10 cellular contexts compared by ENCODE assay signal in the genomic region with DNA sequence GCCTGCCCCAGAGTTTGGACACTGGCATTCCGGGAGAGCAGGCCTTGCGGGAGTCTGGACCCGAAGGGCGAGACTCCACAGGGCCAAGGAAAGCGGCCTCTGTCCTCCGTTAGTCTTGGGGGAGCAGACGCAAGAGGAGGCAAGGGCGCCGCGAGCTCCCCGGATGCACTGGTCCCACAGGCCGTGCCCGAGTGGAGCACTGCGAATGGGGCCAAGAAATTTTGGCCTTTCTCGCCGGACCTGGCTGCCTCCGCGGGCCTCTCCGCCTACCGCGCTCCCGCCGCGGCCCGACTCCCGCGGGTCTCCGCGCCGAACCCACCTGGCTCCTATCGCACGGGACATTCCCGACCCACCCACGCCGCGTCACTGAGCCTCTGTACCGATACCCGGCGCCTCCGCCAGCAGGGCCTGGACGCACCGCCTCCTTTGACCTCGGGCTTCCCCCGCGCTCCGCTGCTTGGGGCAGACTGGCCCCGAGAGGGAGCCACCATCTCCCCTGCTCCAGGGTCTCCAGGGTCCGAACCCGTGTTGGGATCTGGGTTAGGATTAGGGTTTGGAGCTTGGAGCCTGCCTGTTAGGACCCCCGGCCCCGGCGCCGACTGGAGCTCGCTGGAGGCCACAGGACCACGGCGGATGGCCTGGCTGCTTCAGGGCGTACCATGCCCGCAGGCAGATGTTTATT. TPM values are rescaled to one million over a fixed set of nuclear protein-coding genes. Genes with fewer than 3 reads are reported as not detected.
A peak's percentile ranks its signal among the peaks of the same experiment; 100 is the strongest.
DNase-seq lines count a peak whose midpoint lies in the region; ATAC-seq, FAIRE-seq and TF ChIP-seq lines count a peak whose summit lies in the region.
"Had no signal": no experiment of that assay in that cellular context is flagged by ENCODE, and none has a peak within 500 bp of the region (broad histone marks: within the 10 kb centered on the region; RNA-seq: fewer than 3 reads in every experiment).

No MANE protein-coding gene starts in this region.

- no peak overlapping the region for H3K27ac ChIP-seq in right lobe of liver
- H3K27ac ChIP-seq in HepG2 (ENCODE audit: extremely low read length, insufficient read depth, low read length) = no peak overlapping the region
- H3K27ac ChIP-seq in endothelial cell of umbilical vein (ENCODE audit: insufficient read depth, low read depth, low read length) = no peak overlapping the region

- H3K4me1 Mint-ChIP-seq in activated CD8-positive, alpha-beta memory T cell treated with anti-CD3 and anti-CD28 coated beads, Interleukin-2, amount 10 ng/mL, durations not matched to agents 7 days and 5 days = peaks cover 20% of the 10 kb centered on the region

- in situ Hi-C loops in HepG2 (cut with HindIII; ENCODE audit: extremely low pct_ligation_motif_present, low pct_unique_long_range_greater_than_20kb) = loop anchor here (10.0 kb wide), 1 partner anchor 340 kb away; no protein-coding TSS in a partner anchor

- 15% methylated on average over 11 of the region's 58 CpGs for whole genome bisulfite sequencing in right lobe of liver (ENCODE audit: insufficient coverage, low coverage, low lambda C conversion rate, missing lambda C conversion rate)
- 79% methylated on average over 53 of the region's 58 CpGs for WGBS in HepG2 (ENCODE audit: low lambda C conversion rate)

- POLR2A ChIA-PET in HepG2 (lab: Yijun Ruan, JAX) = no interaction called here
- POLR2A ChIA-PET in endothelial cell of umbilical vein (lab: Charles Lee) = no interaction called here

- intact Hi-C loops in right lobe of liver (cut with DNase I) = no loop called here
- intact Hi-C loops in HepG2 (cut with micrococcal nuclease; ENCODE audit: unreplicated experiment) = loop anchor here (10.0 kb wide), 1 partner anchor 480 kb away; no protein-coding TSS in a partner anchor
- intact Hi-C loops in endothelial cell of umbilical vein (cut with micrococcal nuclease) = loop anchor here (5.0 kb wide), 1 partner anchor 477 kb away; no protein-coding TSS in a partner anchor

- no peak overlapping the region for H3K4me3 Mint-ChIP-seq in activated CD8-positive, alpha-beta memory T cell treated with anti-CD3 and anti-CD28 coated beads, Interleukin-2, amount 10 ng/mL, durations not matched to agents 7 days and 5 days

- H3K27ac Mint-ChIP-seq in activated CD8-positive, alpha-beta memory T cell treated with anti-CD3 and anti-CD28 coated beads, Interleukin-2, amount 10 ng/mL, durations not matched to agents 7 days and 5 days = no peak overlapping the region

- H4K20me1 ChIP-seq in HepG2 (ENCODE audit: insufficient read depth, low read length) (no peaks in the 10 kb centered on the region), endothelial cell of umbilical vein (replicated peaks; ENCODE audit: control insufficient read depth, extremely low read depth, insufficient read depth, low read length) (no peaks in the 10 kb centered on the region)

- H3K27me3 ChIP-seq in right lobe of liver (peaks cover 11 to 33% of the 10 kb centered on the region in 2 donors), HepG2 (ENCODE audit: control insufficient read depth in 1 of 2, insufficient read depth in 2 of 2, low read length in 2 of 2) (peaks cover 2 to 14% of the 10 kb centered on the region in 2 experiments; a peak in 2 of 5 replicates), endothelial cell of umbilical vein (ENCODE audit: control insufficient read depth in 2 of 2, insufficient read depth in 2 of 2, low read length in 2 of 2) (peaks cover 63 to 99% of the 10 kb centered on the region in 2 experiments)

- peaks cover 8% of the 10 kb centered on the region for H3K36me3 Mint-ChIP-seq in activated CD8-positive, alpha-beta memory T cell treated with anti-CD3 and anti-CD28 coated beads, Interleukin-2, amount 10 ng/mL, durations not matched to agents 7 days and 5 days

- H3K9me3 ChIP-seq in right lobe of liver (no peaks in the 10 kb centered on the region), HepG2 (ENCODE audit: low read length) (no peaks in the 10 kb centered on the region), endothelial cell of umbilical vein (replicated peaks; ENCODE audit: control insufficient read depth, insufficient read depth, low read length) (no peaks in the 10 kb centered on the region)

- FAIRE-seq in HepG2 (lab: Jason Lieb, UNC) (no peak), endothelial cell of umbilical vein (lab: Jason Lieb, UNC) (no peak)

- H3K36me3 ChIP-seq in right lobe of liver (no peaks in the 10 kb centered on the region), HepG2 (replicated peaks in 1 of 2; ENCODE audit: control insufficient read depth in 1 of 2, insufficient read depth in 2 of 2, low read length in 2 of 2) (no peaks in the 10 kb centered on the region), endothelial cell of umbilical vein (ENCODE audit: control insufficient read depth in 2 of 2, extremely low read depth in 1 of 2, insufficient read depth in 2 of 2, low read length in 2 of 2) (no peaks in the 10 kb centered on the region)

- no peak for TF ChIP-seq RAD21 in HepG2 (CRISPR knock-in tag; IDR thresholded peaks at IDR 0.05)

- ATAC-seq in right lobe of liver (no peak), HepG2 (no peak), HG03045 (IDR thresholded peaks at IDR 0.05; ENCODE audit: unreplicated experiment) (peak; percentile 61), GM21367 (IDR thresholded peaks at IDR 0.05; ENCODE audit: unreplicated experiment) (no peak)
- ATAC-seq in activated CD8-positive, alpha-beta memory T cell treated with anti-CD3 and anti-CD28 coated beads, Interleukin-2, amount 10 ng/mL, durations not matched to agents 7 days and 5 days = no peak
- ATAC-seq in stimulated activated naive CD8-positive, alpha-beta T cell treated with anti-CD3 and anti-CD28 coated beads, Interleukin-15, Interleukin-2, amounts not matched to agents 100 U/mL and 50 U/mL, for 24 hours = no peak

- H2AFZ ChIP-seq in HepG2 (ENCODE audit: low read length) = no peak overlapping the region
- no peak overlapping the region for H2AFZ ChIP-seq in endothelial cell of umbilical vein (ENCODE audit: low read depth, low read length)

- TF ChIP-seq POLR2A in right lobe of liver (IDR thresholded peaks at IDR 0.05) = no peak
- no peak for TF ChIP-seq POLR2A in HepG2 (IDR thresholded peaks at IDR 0.05; ENCODE audit: insufficient read depth in 1 of 2, low read depth in 2 of 2, low read length in 2 of 2)
- TF ChIP-seq POLR2A in endothelial cell of umbilical vein (IDR thresholded peaks at IDR 0.05; ENCODE audit: low read depth, low read length) = no peak

- no peak for TF ChIP-seq EP300 in HepG2 (IDR thresholded peaks at IDR 0.05; ENCODE audit: low read depth in 2 of 2, low read length in 2 of 2)
- TF ChIP-seq EP300 in HepG2 (CRISPR knock-in tag; IDR thresholded peaks at IDR 0.05; ENCODE audit: borderline replicate concordance) = no peak

- H3K9me3 Mint-ChIP-seq in activated CD8-positive, alpha-beta memory T cell treated with anti-CD3 and anti-CD28 coated beads, Interleukin-2, amount 10 ng/mL, durations not matched to agents 7 days and 5 days (ENCODE audit: low read depth) = no peaks in the 10 kb centered on the region

- CTCF ChIA-PET in HepG2 (lab: Yijun Ruan, JAX; ENCODE audit: low intra/inter-chr PET ratio, low total read pairs) (no interaction called here), endothelial cell of umbilical vein (lab: Charles Lee) (interaction anchor here (0.6 to 2.0 kb wide), 5 partner anchors 11 to 340 kb away, joined by 3 to 6 read pairs (median 3); no protein-coding TSS in a partner anchor)
- CTCF ChIA-PET in activated CD8-positive, alpha-beta memory T cell treated with anti-CD3 and anti-CD28 coated beads, Interleukin-2, amount 10 ng/mL, durations not matched to agents 7 days and 5 days (lab: Charles Lee) = no interaction called here

- H3K79me2 ChIP-seq in HepG2 (ENCODE audit: insufficient read depth, low read length) = no peaks in the 10 kb centered on the region
- no peaks in the 10 kb centered on the region for H3K79me2 ChIP-seq in endothelial cell of umbilical vein (ENCODE audit: control insufficient read depth, insufficient read depth, low read length)

- H3K27me3 Mint-ChIP-seq in activated CD8-positive, alpha-beta memory T cell treated with anti-CD3 and anti-CD28 coated beads, Interleukin-2, amount 10 ng/mL, durations not matched to agents 7 days and 5 days = peaks cover 88% of the 10 kb centered on the region

- BruUV-seq in HepG2 (replicated peaks; lab: Mats Ljungman, UMichigan) (no TSS peak), endothelial cell of umbilical vein (replicated peaks; lab: Mats Ljungman, UMichigan) (no TSS peak)

- DNase-seq in right lobe of liver = peak; percentile 22 to 54 (median 42)
- no peak for DNase-seq in HepG2 (ENCODE audit: low spot score)
- no peak for DNase-seq in endothelial cell of umbilical vein (ENCODE audit: low read depth, low spot score)
- DNase-seq in NCI-H2227 treated with DMSO at 0.1 percent for 48 hours (lab: John Stamatoyannopoulos, UW) = no peak
- DNase-seq in activated CD8-positive, alpha-beta memory T cell treated with anti-CD3 and anti-CD28 coated beads, Interleukin-2, amount 10 ng/mL, durations not matched to agents 7 days and 5 days = no peak
- no peak for DNase-seq in stimulated activated naive CD8-positive, alpha-beta T cell treated with anti-CD3 and anti-CD28 coated beads, Interleukin-15, Interleukin-2, amounts not matched to agents 100 U/mL and 50 U/mL, for 24 hours
- DNase-seq: activated CD4-positive, alpha-beta T cell treated with anti-CD3 and anti-CD28 coated beads, Interleukin-2, amount 50 U/mL, for 1 hour; NCI-H526 treated with DMSO at 0.1 percent for 48 hours had no signal

- TF ChIP-seq CTCF in right lobe of liver (IDR thresholded peaks at IDR 0.05) = no peak
- no peak for TF ChIP-seq CTCF in HepG2 (CRISPR knock-in tag; IDR thresholded peaks at IDR 0.05)
- peak in 1 of 2 donors; percentile 6 for TF ChIP-seq CTCF in endothelial cell of umbilical vein (IDR thresholded peaks at IDR 0.05; ENCODE audit: extremely low read depth in 1 of 2, insufficient read depth in 1 of 2, low read depth in 1 of 2, low read length in 2 of 2)

- H3K4me2 ChIP-seq in HepG2 (ENCODE audit: low read depth, low read length) = no peak overlapping the region
- H3K4me2 ChIP-seq in endothelial cell of umbilical vein (ENCODE audit: insufficient read depth, low read length) = no peak overlapping the region

- H3K9me1 ChIP-seq in endothelial cell of umbilical vein (replicated peaks; ENCODE audit: control insufficient read depth, extremely low read depth, insufficient read depth, low read length) = no peaks in the 10 kb centered on the region

- H3K4me1 ChIP-seq in right lobe of liver = no peaks in the 10 kb centered on the region
- H3K4me1 ChIP-seq in HepG2 (ENCODE audit: insufficient read depth, low read length) = peaks cover 7% of the 10 kb centered on the region
- peaks cover 6% of the 10 kb centered on the region for H3K4me1 ChIP-seq in endothelial cell of umbilical vein (ENCODE audit: control insufficient read depth, extremely low read depth, insufficient read depth, low read length)

- dilution Hi-C loops in endothelial cell of umbilical vein (cut with MboI; ENCODE audit: extremely low pct_ligation_motif_present, low sequenced_read_pairs) = no loop called here

- H3K4me3 ChIP-seq in right lobe of liver (no peak overlapping the region), HepG2 (replicated peaks in 1 of 3; ENCODE audit: insufficient read depth in 1 of 3, low read depth in 2 of 3, low read length in 3 of 3) (no peak overlapping the region), endothelial cell of umbilical vein (replicated peaks in 1 of 3; ENCODE audit: insufficient read depth in 1 of 3, low read depth in 1 of 3, low read length in 3 of 3) (no peak overlapping the region)

- H3K9ac ChIP-seq in HepG2 (ENCODE audit: insufficient read depth, low read depth, low read length) = no peak overlapping the region
- H3K9ac ChIP-seq in endothelial cell of umbilical vein (replicated peaks; ENCODE audit: extremely low read depth, insufficient read depth, low read length) = no peak overlapping the region

RNA-seq across cellular contexts. Expression of a gene that starts 11.8 kb away (rescaled TPM):
- total RNA-seq in right lobe of liver (under 1 TPM in 1 of 6 experiments, not detected in 5; 0.12 TPM), HepG2 (2016; rRNA removed; fragmentation: Illumina TruSeq; extraction: Trizol) (0.11 and 0.13 TPM in 2 replicates), endothelial cell of umbilical vein (not detected in 2 replicates)
- total RNA-seq in HepG2 (2016; cell fraction: cytosol; rRNA removed; fragmentation: Illumina TruSeq; extraction: Trizol; ENCODE audit: low read depth) = 0.09 and 0.10 TPM in 2 replicates
- total RNA-seq in HepG2 (2016; cell fraction: insoluble cytoplasmic fraction; rRNA removed; fragmentation: Illumina TruSeq; extraction: Trizol) = 0.09 TPM in 1 of 2 replicates, not detected in the other
- total RNA-seq in HepG2 (2016; cell fraction: membrane; rRNA removed; fragmentation: Illumina TruSeq; extraction: Trizol) = 0.21 and 0.28 TPM in 2 replicates
- total RNA-seq in HepG2 (2016; cell fraction: nucleus; rRNA removed; fragmentation: Illumina TruSeq; extraction: Trizol) = 0.25 and 0.28 TPM in 2 replicates
- polyA plus RNA-seq in HepG2 (2011; rRNA removed) (not detected in 2 replicates), endothelial cell of umbilical vein (not detected in 2 replicates)
- 0.01 TPM in 1 of 2 replicates, not detected in the other for polyA plus RNA-seq in HepG2 (2011; cell fraction: cytosol; rRNA removed)
- 0.03 TPM in 1 of 2 replicates, not detected in the other for polyA plus RNA-seq in HepG2 (2011; cell fraction: nucleus; rRNA removed)
- 0.05 and 0.09 TPM in 2 replicates for polyA plus RNA-seq in HepG2 (2012)
- polyA plus RNA-seq in HepG2 (2016; cell fraction: cytosol; fragmentation: Illumina TruSeq; extraction: Trizol; ENCODE audit: low read depth) = 0.07 and 0.19 TPM in 2 replicates
- 0.10 TPM in 1 of 2 replicates, not detected in the other for polyA plus RNA-seq in HepG2 (2016; cell fraction: insoluble cytoplasmic fraction; fragmentation: Illumina TruSeq; extraction: Trizol; ENCODE audit: low read depth)
- polyA plus RNA-seq in HepG2 (2016; cell fraction: membrane; fragmentation: Illumina TruSeq; extraction: Trizol; ENCODE audit: low read depth) = 0.15 and 0.17 TPM in 2 replicates
- 0.15 and 0.21 TPM in 2 replicates for polyA plus RNA-seq in HepG2 (2016; cell fraction: nucleus; fragmentation: Illumina TruSeq; extraction: Trizol; ENCODE audit: insufficient read depth, low read depth)
- not detected in 2 replicates for polyA minus RNA-seq in HepG2 (2011; rRNA and poly(A)+ RNA removed; ENCODE audit: low replicate concordance)
- 0.10 TPM in 1 of 2 replicates, not detected in the other for polyA minus RNA-seq in HepG2 (2011; cell fraction: cytosol; rRNA and poly(A)+ RNA removed)
- polyA minus RNA-seq in HepG2 (2011; cell fraction: nucleus; rRNA and poly(A)+ RNA removed) = 0.13 and 0.37 TPM in 2 replicates
- not detected in 2 replicates for polyA plus RNA-seq in endothelial cell of umbilical vein (2011; cell fraction: cytosol; rRNA removed)
- not detected in 2 replicates for polyA plus RNA-seq in endothelial cell of umbilical vein (2011; cell fraction: nucleus; rRNA removed)
- 0.05 TPM in 1 of 2 replicates, not detected in the other for polyA plus RNA-seq in endothelial cell of umbilical vein (2012)
- 0.32 TPM in 1 of 2 replicates, not detected in the other for polyA minus RNA-seq in endothelial cell of umbilical vein
- not detected for polyA minus RNA-seq in endothelial cell of umbilical vein (2011; cell fraction: cytosol; rRNA and poly(A)+ RNA removed)
- not detected in 2 replicates for polyA minus RNA-seq in endothelial cell of umbilical vein (2011; cell fraction: nucleus; rRNA and poly(A)+ RNA removed)
- total RNA-seq in activated CD8-positive, alpha-beta memory T cell treated with anti-CD3 and anti-CD28 coated beads, Interleukin-2, amount 10 ng/mL, durations not matched to agents 7 days and 5 days = not detected

RNA-seq across cellular contexts. Expression of a gene that starts 15.5 kb away (rescaled TPM):
- 10 to 100 TPM; 10.8 to 22.1 (median 11.7) TPM for total RNA-seq in right lobe of liver
- total RNA-seq in HepG2 (2016; rRNA removed; fragmentation: Illumina TruSeq; extraction: Trizol) = 63.0 and 71.9 TPM in 2 replicates
- 79.4 and 93.3 TPM in 2 replicates for total RNA-seq in HepG2 (2016; cell fraction: cytosol; rRNA removed; fragmentation: Illumina TruSeq; extraction: Trizol; ENCODE audit: low read depth)
- total RNA-seq in HepG2 (2016; cell fraction: insoluble cytoplasmic fraction; rRNA removed; fragmentation: Illumina TruSeq; extraction: Trizol) = 58.4 and 76.6 TPM in 2 replicates
- total RNA-seq in HepG2 (2016; cell fraction: membrane; rRNA removed; fragmentation: Illumina TruSeq; extraction: Trizol) = 22.8 and 25.2 TPM in 2 replicates
- total RNA-seq in HepG2 (2016; cell fraction: nucleus; rRNA removed; fragmentation: Illumina TruSeq; extraction: Trizol) = 75.2 and 78.5 TPM in 2 replicates
- polyA plus RNA-seq in HepG2 (2011; rRNA removed) = 4.1 and 4.9 TPM in 2 replicates
- polyA plus RNA-seq in HepG2 (2011; cell fraction: cytosol; rRNA removed) = 2.4 and 3.1 TPM in 2 replicates
- polyA plus RNA-seq in HepG2 (2011; cell fraction: nucleus; rRNA removed) = 3.2 and 3.5 TPM in 2 replicates
- polyA plus RNA-seq in HepG2 (2012) = 11.4 and 15.5 TPM in 2 replicates
- polyA plus RNA-seq in HepG2 (2016; cell fraction: cytosol; fragmentation: Illumina TruSeq; extraction: Trizol; ENCODE audit: low read depth) = 3.7 and 4.7 TPM in 2 replicates
- 56.6 and 58.3 TPM in 2 replicates for polyA plus RNA-seq in HepG2 (2016; cell fraction: insoluble cytoplasmic fraction; fragmentation: Illumina TruSeq; extraction: Trizol; ENCODE audit: low read depth)
- polyA plus RNA-seq in HepG2 (2016; cell fraction: membrane; fragmentation: Illumina TruSeq; extraction: Trizol; ENCODE audit: low read depth) = 8.6 and 9.5 TPM in 2 replicates
- polyA plus RNA-seq in HepG2 (2016; cell fraction: nucleus; fragmentation: Illumina TruSeq; extraction: Trizol; ENCODE audit: insufficient read depth, low read depth) = 20.7 and 22.9 TPM in 2 replicates
- polyA minus RNA-seq in HepG2 (2011; rRNA and poly(A)+ RNA removed; ENCODE audit: low replicate concordance) = 3.2 and 13.5 TPM in 2 replicates
- 6.7 and 8.6 TPM in 2 replicates for polyA minus RNA-seq in HepG2 (2011; cell fraction: cytosol; rRNA and poly(A)+ RNA removed)
- polyA minus RNA-seq in HepG2 (2011; cell fraction: nucleus; rRNA and poly(A)+ RNA removed) = 64.5 and 72.1 TPM in 2 replicates
- total RNA-seq in endothelial cell of umbilical vein = 24.8 and 25.4 TPM in 2 replicates
- polyA plus RNA-seq in endothelial cell of umbilical vein = 1.2 and 1.8 TPM in 2 replicates
- 3.1 and 4.1 TPM in 2 replicates for polyA plus RNA-seq in endothelial cell of umbilical vein (2011; cell fraction: cytosol; rRNA removed)
- 6.4 and 10.1 TPM in 2 replicates for polyA plus RNA-seq in endothelial cell of umbilical vein (2011; cell fraction: nucleus; rRNA removed)
- 16.1 and 18.0 TPM in 2 replicates for polyA plus RNA-seq in endothelial cell of umbilical vein (2012)
- polyA minus RNA-seq in endothelial cell of umbilical vein = 6.5 and 7.8 TPM in 2 replicates
- 16.3 TPM for polyA minus RNA-seq in endothelial cell of umbilical vein (2011; cell fraction: cytosol; rRNA and poly(A)+ RNA removed)
- polyA minus RNA-seq in endothelial cell of umbilical vein (2011; cell fraction: nucleus; rRNA and poly(A)+ RNA removed) = 32.5 and 35.6 TPM in 2 replicates
- 10 to 100 TPM; 45.1 to 45.4 TPM for total RNA-seq in activated CD8-positive, alpha-beta memory T cell treated with anti-CD3 and anti-CD28 coated beads, Interleukin-2, amount 10 ng/mL, durations not matched to agents 7 days and 5 days

Comparison
In these comparisons a context has a peak if more than half of its experiments do, and no peak if none do; other contexts are left out.
1. DNase-seq: peak in right lobe of liver (3 of 3); none in HepG2 (single experiment), endothelial cell of umbilical vein (single experiment), NCI-H2227 treated with DMSO at 0.1 percent for 48 hours (single experiment), activated CD8-positive, alpha-beta memory T cell treated with anti-CD3 and anti-CD28 coated beads, Interleukin-2, amount 10 ng/mL, durations not matched to agents 7 days and 5 days (single experiment) and stimulated activated naive CD8-positive, alpha-beta T cell treated with anti-CD3 and anti-CD28 coated beads, Interleukin-15, Interleukin-2, amounts not matched to agents 100 U/mL and 50 U/mL, for 24 hours (single experiment).
2. intact Hi-C loops: an anchor here in HepG2 (10.0 kb wide) and endothelial cell of umbilical vein (5.0 kb wide); none called in right lobe of liver.